ENCODE assay signal across 1 cellular context in genomic region chr20:25054133-25054820, GRCh38.
TF ChIP-seq lines count a peak whose summit lies in the region.

No MANE protein-coding gene starts in this region.

TF ChIP-seq in GM23338, 12 proteins besides CTCF, POLR2A, EP300 and RAD21 (continued from another document):
- TF ChIP-seq ZNF462 (CRISPR knock-in tag; IDR thresholded peaks at IDR 0.05) = no peak
- no peak for TF ChIP-seq ETS1 (IDR thresholded peaks at IDR 0.05)
